In genomic region chr1:9151326-9151860, GRCh38 we compare ENCODE assay signal across 1 cellular context.
TF ChIP-seq lines count a peak whose summit lies in the region.

No MANE protein-coding gene starts in this region.

TF ChIP-seq in HEK293, 187 proteins besides CTCF, POLR2A, EP300 and RAD21 (continued from another document):
- TF ChIP-seq ZBTB6 (tag by site-specific recombination; IDR thresholded peaks at IDR 0.05) (no peak), ZNF791 (tag by site-specific recombination; IDR thresholded peaks at IDR 0.05) (no peak), ZNF239 (tag by site-specific recombination; IDR thresholded peaks at IDR 0.05) (no peak), SCRT2 (tag by site-specific recombination; IDR thresholded peaks at IDR 0.05) (peak; percentile 80), ZNF521 (tag by site-specific recombination; IDR thresholded peaks at IDR 0.05) (no peak), FEZF1 (tag by site-specific recombination; IDR thresholded peaks at IDR 0.05) (no peak), ZNF148 (tag by site-specific recombination; IDR thresholded peaks at IDR 0.05; ENCODE audit: borderline replicate concordance) (no peak), ZNF274 (IDR thresholded peaks at IDR 0.05; ENCODE audit: low read length) (no peak), ZNF274 (tag by site-specific recombination; IDR thresholded peaks at IDR 0.05; ENCODE audit: borderline replicate concordance) (no peak)
TF ChIP-seq in HEK293: peak in this region for 4.
